In genomic region chr2:219250044-219250781, GRCh38 we compare ENCODE assay signal across 9 cellular contexts. TPM values are rescaled to one million over a fixed set of nuclear protein-coding genes. Genes with fewer than 3 reads are reported as not detected.
DNase-seq lines count a peak whose midpoint lies in the region; ATAC-seq, FAIRE-seq and TF ChIP-seq lines count a peak whose summit lies in the region.
"Had no signal": no experiment of that assay in that cellular context is flagged by ENCODE, and none has a peak within 500 bp of the region (broad histone marks: within the 10 kb centered on the region; RNA-seq: fewer than 3 reads in every experiment).

No MANE protein-coding gene starts in this region.

- H3K27ac Mint-ChIP-seq in GM23338 = peak overlapping the region; percentile 75; the same call in 1 of the 2 replicates

- H3K9me3 ChIP-seq in SK-N-MC (ENCODE audit: low read depth, low read length) = no peaks in the 10 kb centered on the region
- no peaks in the 10 kb centered on the region for H3K9me3 ChIP-seq in esophagus muscularis mucosa
- H3K9me3 ChIP-seq in small intestine (ENCODE audit: control insufficient read depth, low read depth) = no peaks in the 10 kb centered on the region

- H4K20me1 ChIP-seq in GM23338 (replicated peaks; ENCODE audit: insufficient read depth) = no peaks in the 10 kb centered on the region

- intact Hi-C loops in esophagus muscularis mucosa (cut with DNase I) = no loop called here

- TF ChIP-seq POLR2A in esophagus muscularis mucosa (IDR thresholded peaks at IDR 0.05; ENCODE audit: low read depth) = no peak

- H2AFZ ChIP-seq in GM23338 = no peak overlapping the region

- FAIRE-seq in small intestine (lab: Jason Lieb, UNC) = no peak

- TF ChIP-seq CTCF in GM23338 (conservative IDR thresholded peaks at IDR 0.05; ENCODE audit: low read depth in 2 of 2) = no peak
- no peak for TF ChIP-seq CTCF in esophagus muscularis mucosa (IDR thresholded peaks at IDR 0.05)

- 0 out of 2 replicates have a peak, but pooled peaks cover 4% of the 10 kb centered on the region for H3K79me2 ChIP-seq in GM23338 (replicated peaks; ENCODE audit: insufficient read depth)

- DNase-seq in GM23338 (ENCODE audit: low spot score) (no peak), SK-N-MC (ENCODE audit: low read depth, low spot score) (no peak), esophagus muscularis mucosa (ENCODE audit: extremely low spot score) (no peak), small intestine (no peak), NCI-H2029 treated with DMSO at 0.1 percent for 48 hours (lab: John Stamatoyannopoulos, UW) (no peak), occipital lobe (lab: John Stamatoyannopoulos, UW) (no peak), middle frontal gyrus (ENCODE audit: extremely low spot score, low spot score) (no peak)

- H3K4me3 ChIP-seq in GM23338 = no peak overlapping the region
- H3K4me3 ChIP-seq in SK-N-MC = peak overlapping the region; percentile 34
- peak overlapping the region in 1 of 4 donors; percentile 20 for H3K4me3 ChIP-seq in esophagus muscularis mucosa
- H3K4me3 ChIP-seq in small intestine (ENCODE audit: low read depth in 1 of 2, low read length in 2 of 2) = no peak overlapping the region

- peaks cover 29% of the 10 kb centered on the region for H3K27me3 Mint-ChIP-seq in GM23338 (ENCODE audit: insufficient read depth, low read depth, poor library complexity)

- 75% methylated on average over 16 of the region's 22 CpGs for WGBS in esophagus muscularis mucosa
- WGBS in small intestine, 3 donors = 45 to 71% (median 64%) methylated on average over 20 to 22 of the region's 22 CpGs

- no peaks in the 10 kb centered on the region for H3K9me2 ChIP-seq in GM23338 (ENCODE audit: insufficient read depth)

- H3K27ac ChIP-seq in GM23338 (ENCODE audit: low read depth) (no peak overlapping the region), SK-N-MC (peak overlapping the region; percentile 87), esophagus muscularis mucosa (replicated peaks in 1 of 4) (peak overlapping the region; percentile 79 to 88 (median 84)), small intestine (ENCODE audit: low read depth in 1 of 2, low read length in 1 of 2) (peak overlapping the region; percentile 97 to 98)

- peaks cover 49% of the 10 kb centered on the region for H3K4me1 Mint-ChIP-seq in GM23338

- no peaks in the 10 kb centered on the region; the same call in 1 of the 2 replicates for H3F3A ChIP-seq in GM23338 (replicated peaks; ENCODE audit: low read depth)

- H3K4me3 Mint-ChIP-seq in GM23338 = 0 out of 3 replicates have a peak overlapping the region, but pooled peaks have one; percentile 18

- TF ChIP-seq EP300 in esophagus muscularis mucosa (IDR thresholded peaks at IDR 0.05) = no peak

- H3K4me1 ChIP-seq in GM23338 (ENCODE audit: insufficient read depth) (peaks cover 11% of the 10 kb centered on the region), esophagus muscularis mucosa (peaks cover 62 to 97% (median 87%) of the 10 kb centered on the region in 4 donors), small intestine (ENCODE audit: control insufficient read depth in 2 of 2, insufficient read depth in 1 of 2, low read depth in 1 of 2, low read length in 1 of 2) (peaks cover 18 to 22% of the 10 kb centered on the region in 2 donors)

- ATAC-seq in GM23338 (no peak), HG02884 (IDR thresholded peaks at IDR 0.05; ENCODE audit: unreplicated experiment) (no peak)

- H3K36me3 ChIP-seq in GM23338 (ENCODE audit: insufficient read depth) (peaks cover 3% of the 10 kb centered on the region; the same call in 1 of the 2 replicates), SK-N-MC (ENCODE audit: insufficient read depth, low read length) (no peaks in the 10 kb centered on the region; the same call in 1 of the 2 replicates), esophagus muscularis mucosa (peaks cover 7 to 45% (median 34%) of the 10 kb centered on the region in 4 donors), small intestine (ENCODE audit: control insufficient read depth in 2 of 2, insufficient read depth in 2 of 2, low read length in 2 of 2) (peaks cover 0 to 2% of the 10 kb centered on the region in 2 donors)

- peaks cover 44% of the 10 kb centered on the region for H3K36me3 Mint-ChIP-seq in GM23338 (ENCODE audit: low read depth)

- no peak overlapping the region for H3K4me2 ChIP-seq in GM23338

- H3K9me3 Mint-ChIP-seq in GM23338 = no peaks in the 10 kb centered on the region

- H3K9ac ChIP-seq in SK-N-MC (ENCODE audit: insufficient read length) = peak overlapping the region; percentile 6

- peaks cover 28% of the 10 kb centered on the region for H3K27me3 ChIP-seq in GM23338 (ENCODE audit: insufficient read depth)
- H3K27me3 ChIP-seq in esophagus muscularis mucosa = no peaks in the 10 kb centered on the region
- no peaks in the 10 kb centered on the region for H3K27me3 ChIP-seq in small intestine (ENCODE audit: control insufficient read depth in 2 of 2, insufficient read depth in 2 of 2, low read length in 2 of 2)

TF ChIP-seq in GM23338, 12 proteins besides CTCF, POLR2A, EP300 and RAD21:
- no peak for TF ChIP-seq ETS1 (IDR thresholded peaks at IDR 0.05)

RNA-seq across cellular contexts. Expression of gene TUBA4B, which starts 2.8 kb away (rescaled TPM):
- total RNA-seq in GM23338 (2014; rRNA removed; shearing (Covaris generic)) = 0.14 TPM in 1 of 2 replicates, not detected in the other
- polyA plus RNA-seq in GM23338 (2016; fragmentation: Nextera tagmentation; extraction: Ambion mirVana) = 0.17 TPM in 1 of 2 replicates, not detected in the other
- total RNA-seq in esophagus muscularis mucosa = not detected
- under 1 TPM in 2 of 3 donors, not detected in 1; 0.06 to 0.67 TPM for polyA plus RNA-seq in small intestine
- not detected for total RNA-seq in occipital lobe
- total RNA-seq: glomerular endothelial cell had no signal

RNA-seq across cellular contexts. Expression of gene TUBA4A, which starts 3.5 kb away (rescaled TPM):
- total RNA-seq in GM23338 (2014; rRNA removed; shearing (Covaris generic)) = 77.7 and 89.6 TPM in 2 replicates
- polyA plus RNA-seq in GM23338 (2016; fragmentation: Nextera tagmentation; extraction: Ambion mirVana) (43.3 and 44.3 TPM in 2 replicates), small intestine (10 to 100 TPM; 42.2 to 62.0 (median 57.5) TPM)
- total RNA-seq in esophagus muscularis mucosa (100 to 1,000 TPM in 1 of 4 donors, 10 to 100 TPM in 3; 44.2 to 132 (median 74.4) TPM), occipital lobe (2.7 TPM)

RNA-seq across cellular contexts. Expression of gene STK16, which starts 4.9 kb away (rescaled TPM):
- total RNA-seq in GM23338 (2014; rRNA removed; shearing (Covaris generic)) = 12.1 and 17.0 TPM in 2 replicates
- polyA plus RNA-seq in GM23338 (2016; fragmentation: Nextera tagmentation; extraction: Ambion mirVana) (3.1 and 3.4 TPM in 2 replicates), small intestine (10 to 100 TPM; 31.1 to 53.4 (median 44.5) TPM)
- total RNA-seq in esophagus muscularis mucosa (10 to 100 TPM; 12.8 to 21.6 (median 16.7) TPM), occipital lobe (15.4 TPM)

RNA-seq across cellular contexts. Expression of gene GLB1L, which starts 5.0 kb away (rescaled TPM):
- total RNA-seq in GM23338 (2014; rRNA removed; shearing (Covaris generic)) = 5.4 and 5.6 TPM in 2 replicates
- polyA plus RNA-seq in GM23338 (2016; fragmentation: Nextera tagmentation; extraction: Ambion mirVana) (1.7 TPM in 2 replicates), small intestine (1 to 10 TPM; 3.1 to 5.4 (median 3.2) TPM)
- total RNA-seq in esophagus muscularis mucosa (1 to 10 TPM; 3.3 to 6.4 (median 5.6) TPM), occipital lobe (2.7 TPM)

RNA-seq across cellular contexts. Expression of gene ANKZF1, which starts 20.6 kb away (rescaled TPM):
- total RNA-seq in GM23338 (2014; rRNA removed; shearing (Covaris generic)) = 51.2 and 61.9 TPM in 2 replicates
- 29.9 TPM in 2 replicates for polyA plus RNA-seq in GM23338 (2016; fragmentation: Nextera tagmentation; extraction: Ambion mirVana)
- 10 to 100 TPM; 20.4 to 34.1 (median 27.6) TPM for total RNA-seq in esophagus muscularis mucosa
- polyA plus RNA-seq in small intestine = 10 to 100 TPM; 20.2 to 39.6 (median 33.8) TPM
- total RNA-seq in occipital lobe = 40.4 TPM

Comparison
In these comparisons a context has a peak if more than half of its experiments do, and no peak if none do; other contexts are left out.
1. RNA of gene TUBA4A, which starts 3.5 kb away (total RNA-seq): 44.2 to 132 TPM in esophagus muscularis mucosa and 77.7 to 89.6 TPM in GM23338; 2.7 TPM in occipital lobe (single experiment); every median in the first group is over 10 times any median in the second.